Comparison of ENCODE assay signal across 20 cellular contexts in genomic region chr1:231634302-231635013, GRCh38.
"Had no signal": no experiment of that assay in that cellular context is flagged by ENCODE, and none has a peak within 500 bp of the region (broad histone marks: within the 10 kb centered on the region; RNA-seq: fewer than 3 reads in every experiment).

No MANE protein-coding gene starts in this region.

- ATAC-seq: activated CD8-positive, alpha-beta T cell treated with anti-CD3 and anti-CD28 coated beads, Interleukin-2, amount 10 ng/mL, durations not matched to agents 7 days and 5 days; esophagus mucosa; left lung; naive thymus-derived CD8-positive, alpha-beta T cell had no signal

- H3K27ac ChIP-seq: ascending aorta, brain microvascular endothelial cell, left lung, prostate gland, suprapubic skin, transverse colon had no signal

- H3K36me3 ChIP-seq: ascending aorta, brain microvascular endothelial cell, left lung, ovary, prostate gland, suprapubic skin, transverse colon had no signal

- H3K9me3 ChIP-seq: ascending aorta, left lung, ovary, prostate gland, suprapubic skin, transverse colon had no signal

- H3K4me3 ChIP-seq: ascending aorta, left lung, lung, ovary, prostate gland, suprapubic skin, transverse colon had no signal

- DNase-seq: activated CD4-positive, alpha-beta T cell treated with anti-CD3 and anti-CD28 coated beads for 1 hour; activated CD4-positive, alpha-beta T cell treated with anti-CD3 and anti-CD28 coated beads, Interleukin-2, amount 50 U/mL, for 1 hour; activated CD8-positive, alpha-beta T cell treated with anti-CD3 and anti-CD28 coated beads, Interleukin-2, amount 10 ng/mL, durations not matched to agents 7 days and 5 days; activated gamma-delta T cell treated with Interleukin-2 at 50 U/mL for 16 hours; brain microvascular endothelial cell; caudate nucleus; dermis blood vessel endothelial cell; effector memory CD4-positive, alpha-beta T cell; left lung; naive thymus-derived CD8-positive, alpha-beta T cell; ovary; stimulated activated CD4-positive, alpha-beta T cell treated with anti-CD3 and anti-CD28 coated beads, Interleukin-12 subunit alpha, Interleukin-12 subunit beta, amount 100 ng/mL, for 4 hours; stimulated activated CD4-positive, alpha-beta T cell treated with anti-CD3 and anti-CD28 coated beads, Interleukin-4, amount 100 ng/mL, for 4 hours; T-helper 9 cell; transverse colon had no signal

- H3K27me3 ChIP-seq: ascending aorta, brain microvascular endothelial cell, left lung, ovary, suprapubic skin, transverse colon had no signal

- H3K4me1 ChIP-seq: ascending aorta, prostate gland, suprapubic skin had no signal
